Comparison of ENCODE assay signal across 1 cellular context in genomic region chr4:70504733-70505132, GRCh38.
TF ChIP-seq lines count a peak whose summit lies in the region.

No MANE protein-coding gene starts in this region.

TF ChIP-seq in HepG2, 621 proteins besides CTCF, POLR2A, EP300 and RAD21:
- TF ChIP-seq ZNF253 (CRISPR knock-in tag; IDR thresholded peaks at IDR 0.05; ENCODE audit: borderline replicate concordance) (no peak), PRMT3 (CRISPR knock-in tag; IDR thresholded peaks at IDR 0.05; ENCODE audit: borderline replicate concordance, low read depth) (no peak), ZNF232 (CRISPR knock-in tag; IDR thresholded peaks at IDR 0.05; ENCODE audit: borderline replicate concordance) (no peak), ZFP36L1 (CRISPR knock-in tag; IDR thresholded peaks at IDR 0.05) (no peak), AKNA (CRISPR knock-in tag; IDR thresholded peaks at IDR 0.05; ENCODE audit: borderline replicate concordance) (no peak), CERS6 (CRISPR knock-in tag; IDR thresholded peaks at IDR 0.05) (no peak), GPN1 (CRISPR knock-in tag; IDR thresholded peaks at IDR 0.05; ENCODE audit: borderline replicate concordance) (no peak), MAF1 (CRISPR knock-in tag; IDR thresholded peaks at IDR 0.05; ENCODE audit: borderline replicate concordance) (no peak), ZNF660 (CRISPR knock-in tag; IDR thresholded peaks at IDR 0.05; ENCODE audit: borderline replicate concordance, low read depth) (no peak), ZNF383 (CRISPR knock-in tag; IDR thresholded peaks at IDR 0.05; ENCODE audit: borderline replicate concordance) (no peak)
